In genomic region chr1:831522-831921, GRCh38 we compare ENCODE assay signal across 22 cellular contexts.
"Had no signal": no experiment of that assay in that cellular context is flagged by ENCODE, and none has a peak within 500 bp of the region (broad histone marks: within the 10 kb centered on the region; RNA-seq: fewer than 3 reads in every experiment).

No MANE protein-coding gene starts in this region.

- H3K4me3 Mint-ChIP-seq: activated CD8-positive, alpha-beta T cell treated with anti-CD3 and anti-CD28 coated beads, Interleukin-2, amount 10 ng/mL, durations not matched to agents 7 days and 5 days; activated naive CD4-positive, alpha-beta T cell treated with anti-CD3 and anti-CD28 coated beads, Interleukin-2, amount 50 U/mL, for 24 hours; endodermal cell; naive thymus-derived CD8-positive, alpha-beta T cell; stimulated activated naive B cell treated with anti-CD40 and anti-IgM and Interleukin-4, amounts not matched to agents 10 μg/mL and 1 μg/mL and 100 μg/mL, for 72 hours; T-helper 2 cell treated with Interferon-gamma antibody and Interleukin-4, amounts not matched to agents 5 μg/mL and 100 μg/mL, for 36 hours had no signal

- H3K9me3 Mint-ChIP-seq: activated naive CD4-positive, alpha-beta T cell treated with anti-CD3 and anti-CD28 coated beads, Interleukin-2, amount 50 U/mL, for 24 hours; brain; endodermal cell; naive thymus-derived CD8-positive, alpha-beta T cell; stimulated activated naive B cell treated with anti-CD40 and anti-IgM and Interleukin-4, amounts not matched to agents 10 μg/mL and 1 μg/mL and 100 μg/mL, for 72 hours; T-helper 2 cell treated with Interferon-gamma antibody and Interleukin-4, amounts not matched to agents 5 μg/mL and 100 μg/mL, for 36 hours had no signal

- H3K27me3 Mint-ChIP-seq: activated naive CD4-positive, alpha-beta T cell treated with anti-CD3 and anti-CD28 coated beads, Interleukin-2, amount 50 U/mL, for 24 hours; naive thymus-derived CD8-positive, alpha-beta T cell; stimulated activated naive B cell treated with anti-CD40 and anti-IgM and Interleukin-4, amounts not matched to agents 10 μg/mL and 1 μg/mL and 100 μg/mL, for 72 hours had no signal

- H3K36me3 ChIP-seq: colonic mucosa, pancreas, thoracic aorta had no signal

- H3K4me1 ChIP-seq: colonic mucosa had no signal

- FAIRE-seq: kidney, pancreas had no signal

- H3K27ac Mint-ChIP-seq: activated CD8-positive, alpha-beta T cell treated with anti-CD3 and anti-CD28 coated beads, Interleukin-2, amount 10 ng/mL, durations not matched to agents 7 days and 5 days; activated naive CD4-positive, alpha-beta T cell treated with anti-CD3 and anti-CD28 coated beads, Interleukin-2, amount 50 U/mL, for 24 hours; brain; endodermal cell; stimulated activated naive B cell treated with anti-CD40 and anti-IgM and Interleukin-4, amounts not matched to agents 10 μg/mL and 1 μg/mL and 100 μg/mL, for 72 hours; T-helper 2 cell treated with Interferon-gamma antibody and Interleukin-4, amounts not matched to agents 5 μg/mL and 100 μg/mL, for 36 hours had no signal

- H3K27me3 ChIP-seq: colonic mucosa, pancreas, upper lobe of left lung had no signal

- ATAC-seq: activated CD8-positive, alpha-beta T cell treated with anti-CD3 and anti-CD28 coated beads, Interleukin-2, amount 10 ng/mL, durations not matched to agents 7 days and 5 days; naive thymus-derived CD8-positive, alpha-beta T cell; pancreas; sciatic nerve; SK-N-SH treated with all-trans-retinoic acid at 6 μM for 48 hours; stimulated activated naive B cell treated with anti-CD40 and anti-IgM and Interleukin-4, amounts not matched to agents 10 μg/mL and 1 μg/mL and 100 μg/mL, for 72 hours had no signal

- H3K27ac ChIP-seq: colonic mucosa, neutrophil, pancreas, thoracic aorta, upper lobe of left lung had no signal

- H3K4me3 ChIP-seq: colonic mucosa, pancreas, smooth muscle cell, thoracic aorta, upper lobe of left lung had no signal

- DNase-seq: activated CD4-positive, alpha-beta T cell treated with anti-CD3 and anti-CD28 coated beads for 1 hour; activated CD4-positive, alpha-beta T cell treated with anti-CD3 and anti-CD28 coated beads, Interleukin-2, amount 50 U/mL, for 1 hour; activated CD8-positive, alpha-beta T cell treated with anti-CD3 and anti-CD28 coated beads, Interleukin-2, amount 10 ng/mL, durations not matched to agents 7 days and 5 days; activated gamma-delta T cell treated with Interleukin-2 at 50 U/mL for 16 hours; activated T-cell treated with anti-CD3 and anti-CD28 coated beads, Interleukin-2, amount 50 U/mL, for 1 hour; aorta; colonic mucosa; endodermal cell; kidney; naive thymus-derived CD8-positive, alpha-beta T cell; pancreas; stimulated activated CD4-positive, alpha-beta T cell treated with anti-CD3 and anti-CD28 coated beads, Interleukin-15, amount 100 ng/mL, for 24 hours; stimulated activated naive B cell treated with anti-CD40 and anti-IgM and Interleukin-4, amounts not matched to agents 10 μg/mL and 1 μg/mL and 100 μg/mL, for 72 hours had no signal

- H3K9me3 ChIP-seq: colonic mucosa, neutrophil, pancreas, thoracic aorta, upper lobe of left lung had no signal
